ENCODE assay signal across 19 cellular contexts in the genomic region with DNA sequence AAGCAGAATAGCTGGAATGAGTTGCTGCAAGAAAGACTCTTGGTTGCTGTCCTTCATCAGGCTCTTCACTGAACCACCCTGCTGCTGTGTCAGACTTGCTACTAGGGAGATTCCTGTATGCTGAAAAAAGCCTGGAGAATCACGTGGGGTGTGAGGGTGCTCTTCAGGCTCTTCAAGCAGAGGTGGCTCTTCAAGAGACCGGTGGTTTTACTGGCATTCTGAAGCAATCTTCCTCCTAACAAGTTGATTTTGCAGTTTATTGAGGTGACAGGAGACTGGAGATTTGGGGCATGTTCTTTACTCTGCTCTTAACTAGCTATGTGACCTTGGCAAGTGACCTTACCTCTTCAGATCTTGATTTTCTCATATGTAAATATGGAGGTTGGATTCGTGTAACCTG. TPM values are rescaled to one million over a fixed set of nuclear protein-coding genes. Genes with fewer than 3 reads are reported as not detected.
DNase-seq lines count a peak whose midpoint lies in the region; ATAC-seq, FAIRE-seq and TF ChIP-seq lines count a peak whose summit lies in the region.
"Had no signal": no experiment of that assay in that cellular context is flagged by ENCODE, and none has a peak within 500 bp of the region (broad histone marks: within the 10 kb centered on the region; RNA-seq: fewer than 3 reads in every experiment).

No MANE protein-coding gene starts in this region.

- peaks cover 0 to 29% (median 13%) of the 10 kb centered on the region in 9 donors for H3K4me1 ChIP-seq in heart right ventricle
- H3K4me1 ChIP-seq: Caco-2 had no signal

- DNase-seq in DMS79 treated with DMSO at 0.1 percent for 48 hours (lab: John Stamatoyannopoulos, UW): peak; percentile 29
- DNase-seq in heart right ventricle: no peak
- peak; percentile 11 for DNase-seq in renal cortical epithelial cell (ENCODE audit: low read depth)
- DNase-seq in D721Med (ENCODE audit: insufficient read length, low spot score): no peak
- DNase-seq: Caco-2; CD4-positive, CD25-positive, alpha-beta regulatory T cell; GDM1; NCI-H1048; NCI-H146; NCI-H2107; NCI-H345; NK-92 treated with Interleukin-12 subunit alpha and Interleukin-12 subunit beta, amount 100 ng/mL, for 24 hours; SIG-M5 had no signal

- WGBS in heart right ventricle, 2 donors: 46 to 53% methylated on average over 3 of the region's 3 CpGs

- peaks cover 0 to 8% (median 0%) of the 10 kb centered on the region in 11 donors for H3K9me3 ChIP-seq in heart right ventricle

- intact Hi-C loops in heart right ventricle (cut with DNase I): no loop called here

- no peaks in the 10 kb centered on the region for H3K36me3 ChIP-seq in heart right ventricle

- H3K4me3 ChIP-seq in heart right ventricle: no peak overlapping the region
- H3K4me3 ChIP-seq: GM12878 had no signal

- TF ChIP-seq CTCF in heart right ventricle (IDR thresholded peaks at IDR 0.05) (no peak), D721Med (IDR thresholded peaks at IDR 0.05; ENCODE audit: insufficient read depth, missing control alignments) (no peak)

- no peaks in the 10 kb centered on the region for H3K27me3 ChIP-seq in heart right ventricle

- FAIRE-seq in G401.6 (lab: Jason Lieb, UNC) (peak; percentile 8), D721Med (lab: Jason Lieb, UNC) (no peak)
- FAIRE-seq: GM12878 had no signal

- peak overlapping the region in 3 of 10 donors; percentile 15 to 23 (median 17) for H3K27ac ChIP-seq in heart right ventricle
- H3K27ac ChIP-seq: KMS-11 had no signal

- ATAC-seq in heart right ventricle (peak in 5 of 8 donors; percentile 67 to 87 (median 78)), HG02970 (IDR thresholded peaks at IDR 0.05; ENCODE audit: low FRiP score, unreplicated experiment) (no peak), GM18520 (IDR thresholded peaks at IDR 0.05; ENCODE audit: unreplicated experiment) (no peak)
- ATAC-seq: GM12878 had no signal

RNA-seq across cellular contexts. Expression of a gene that starts 14.1 kb away (rescaled TPM):
- total RNA-seq in heart right ventricle (1 to 10 TPM in 9 of 10 donors, under 1 TPM in 1; 0.97 to 4.8 (median 2.5) TPM), renal cortical epithelial cell (2.1 and 2.9 TPM in 2 replicates)
- polyA plus RNA-seq in heart right ventricle: 1 to 10 TPM in 1 of 2 donors, under 1 TPM in 1; 0.58 to 6.2 TPM
- total RNA-seq: CD4-positive, CD25-positive, alpha-beta regulatory T cell; GM12878; H4 had no signal
- polyA plus RNA-seq: CD4-positive, CD25-positive, alpha-beta regulatory T cell; GM12878 had no signal

Comparison
In these comparisons a context has a peak if more than half of its experiments do, and no peak if none do; other contexts are left out.
1. DNase-seq: peak in DMS79 treated with DMSO at 0.1 percent for 48 hours (single experiment) and renal cortical epithelial cell (single experiment); none in heart right ventricle (0 of 2) and D721Med (single experiment).
2. ATAC-seq: peak in heart right ventricle (5 of 8); none in HG02970 (single experiment) and GM18520 (single experiment).